ENCODE assay signal across 8 cellular contexts in the genomic region with DNA sequence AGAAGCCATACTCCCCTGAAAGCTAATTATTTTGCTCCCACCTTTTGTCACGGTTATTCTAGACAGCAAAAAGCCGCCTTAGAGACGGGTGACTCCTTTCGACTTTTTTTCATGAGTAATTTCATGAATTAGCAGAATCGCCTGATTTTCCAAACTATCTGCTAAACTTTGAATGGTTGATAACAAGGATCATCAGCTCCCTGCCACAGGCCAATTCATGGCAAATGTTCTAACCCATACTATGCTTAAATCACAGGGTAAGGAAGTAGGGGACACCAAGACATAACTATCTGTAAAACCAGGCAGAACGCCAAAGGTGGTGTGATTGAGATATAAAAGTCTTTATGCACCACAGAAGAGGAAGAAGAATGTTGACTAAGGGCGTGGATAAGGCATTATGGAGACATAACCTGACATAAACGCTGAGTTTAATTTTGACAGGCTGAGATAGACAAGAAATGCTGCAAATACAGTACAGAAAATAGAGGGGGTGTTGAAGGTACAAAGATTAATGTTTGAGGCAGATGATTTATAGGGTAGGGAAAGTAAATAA. TPM values are rescaled to one million over a fixed set of nuclear protein-coding genes. Genes with fewer than 3 reads are reported as not detected.
DNase-seq lines count a peak whose midpoint lies in the region; ATAC-seq and TF ChIP-seq lines count a peak whose summit lies in the region.

No MANE protein-coding gene starts in this region.

- ATAC-seq in Right ventricle myocardium inferior (no peak), GM19455 (IDR thresholded peaks at IDR 0.05; ENCODE audit: unreplicated experiment) (no peak), GM18909 (IDR thresholded peaks at IDR 0.05; ENCODE audit: poor library complexity, unreplicated experiment) (no peak)

- H3K9me3 ChIP-seq in right atrium auricular region (no peaks in the 10 kb centered on the region), SJCRH30 (replicated peaks) (no peaks in the 10 kb centered on the region)

- no peaks in the 10 kb centered on the region for H3K36me3 ChIP-seq in right atrium auricular region
- no peaks in the 10 kb centered on the region for H3K36me3 ChIP-seq in SJCRH30

- no peak for TF ChIP-seq CTCF in right atrium auricular region (IDR thresholded peaks at IDR 0.05)

- H3K27ac ChIP-seq in right atrium auricular region (peak overlapping the region; percentile 75 to 84), SJCRH30 (peak overlapping the region; percentile 65)

- H3K27me3 ChIP-seq in right atrium auricular region = no peaks in the 10 kb centered on the region
- no peaks in the 10 kb centered on the region for H3K27me3 ChIP-seq in SJCRH30

- peaks cover 0 to 16% of the 10 kb centered on the region in 2 donors for H3K4me1 ChIP-seq in right atrium auricular region
- peaks cover 14% of the 10 kb centered on the region for H3K4me1 ChIP-seq in SJCRH30

- peak overlapping the region; percentile 73 to 79 for H3K4me3 ChIP-seq in right atrium auricular region
- peak overlapping the region; percentile 71 for H3K4me3 ChIP-seq in SJCRH30

- intact Hi-C loops in Right ventricle myocardium inferior (cut with DNase I) = no loop called here

- TF ChIP-seq POLR2A in erythroblast (IDR thresholded peaks at IDR 0.05; ENCODE audit: low read length) = no peak

- DNase-seq in right atrium auricular region (ENCODE audit: low spot score) (no peak), Right ventricle myocardium inferior (ENCODE audit: missing footprints) (no peak), SJCRH30 (peak in 1 of 2 experiments; percentile 26), erythroblast (lab: John Stamatoyannopoulos, UW) (peak; percentile 15 to 29), pons (ENCODE audit: low spot score) (peak; percentile 45), NCI-H446 (lab: John Stamatoyannopoulos, UW) (no peak)

RNA-seq across cellular contexts. Expression of a gene that starts 0.9 kb away (rescaled TPM):
- total RNA-seq in right atrium auricular region = 10 to 100 TPM in 1 of 2 donors, 1 to 10 TPM in 1; 10.0 to 22.2 TPM
- total RNA-seq in Right ventricle myocardium inferior = 7.1 TPM
- 16.7 and 22.4 TPM in 2 replicates for total RNA-seq in SJCRH30 (2014; rRNA removed; shearing (Covaris generic))

RNA-seq across cellular contexts. Expression of a gene that starts 57.8 kb away (rescaled TPM):
- not detected for total RNA-seq in right atrium auricular region
- not detected for total RNA-seq in Right ventricle myocardium inferior
- total RNA-seq in SJCRH30 (2014; rRNA removed; shearing (Covaris generic)) = not detected in 2 replicates

Comparison
In these comparisons a context has a peak if more than half of its experiments do, and no peak if none do; other contexts are left out.
1. DNase-seq: peak in erythroblast (2 of 2) and pons (single experiment); none in right atrium auricular region (single experiment), Right ventricle myocardium inferior (single experiment) and NCI-H446 (0 of 2).